Comparison of ENCODE assay signal across 34 cellular contexts in the genomic region with DNA sequence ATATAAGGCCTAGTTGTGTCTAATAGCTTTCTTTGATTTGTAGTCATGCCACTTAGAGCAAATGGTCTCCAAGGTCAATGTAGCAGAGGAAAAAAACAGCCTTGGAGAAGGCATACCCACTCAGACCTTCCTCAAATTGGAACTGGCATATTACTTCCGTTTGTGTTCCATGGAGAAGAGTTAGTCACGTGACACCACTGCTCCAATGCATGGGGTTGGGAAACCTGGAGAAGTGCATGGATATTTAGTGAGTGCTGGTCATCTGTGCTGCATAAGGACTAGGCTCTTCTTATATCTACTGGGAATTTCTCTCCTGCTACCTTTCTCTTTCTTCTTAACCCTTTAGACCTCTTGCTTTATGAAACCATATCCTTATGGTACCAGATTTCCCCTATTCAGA.
"Had no signal": no experiment of that assay in that cellular context is flagged by ENCODE, and none has a peak within 500 bp of the region (broad histone marks: within the 10 kb centered on the region; RNA-seq: fewer than 3 reads in every experiment).

No MANE protein-coding gene starts in this region.

- H3K36me3 ChIP-seq: MG63 had no signal

- DNase-seq: Karpas-422, MG63, MM.1S, MV-4-11, NCI-H1048, NCI-H1092, NCI-H1092 treated with DMSO at 0.1 percent for 48 hours, NCI-H1105, NCI-H1105 treated with DMSO at 0.1 percent for 48 hours, NCI-H1417, NCI-H1417 treated with DMSO at 0.1 percent for 48 hours, NCI-H1436, NCI-H1436 treated with DMSO at 0.1 percent for 48 hours, NCI-H146, NCI-H1694, NCI-H1694 treated with DMSO at 0.1 percent for 48 hours, NCI-H187, NCI-H187 treated with DMSO at 0.1 percent for 48 hours, NCI-H1930, NCI-H2029, NCI-H2029 treated with DMSO at 0.1 percent for 48 hours, NCI-H2081, NCI-H2081 treated with DMSO at 0.1 percent for 48 hours, NCI-H2107, NCI-H2171, NCI-H2171 treated with DMSO at 0.1 percent for 48 hours, NCI-H2227 treated with DMSO at 0.1 percent for 48 hours, NCI-H226, NCI-H345, NCI-H446, NCI-H446 treated with DMSO at 0.1 percent for 48 hours, NCI-H510A, NCI-H510A treated with DMSO at 0.1 percent for 48 hours, NCI-H524 had no signal

- H3K27me3 ChIP-seq: MG63 had no signal

- H3K4me3 ChIP-seq: MG63 had no signal

- H3K9me3 ChIP-seq: MG63 had no signal
